25 cellular contexts compared by ENCODE assay signal in genomic region chr12:113285679-113286645, GRCh38. TPM values are rescaled to one million over a fixed set of nuclear protein-coding genes. Genes with fewer than 3 reads are reported as not detected.
A peak's percentile ranks its signal among the peaks of the same experiment; 100 is the strongest.
DNase-seq lines count a peak whose midpoint lies in the region; ATAC-seq, FAIRE-seq and TF ChIP-seq lines count a peak whose summit lies in the region.
"Had no signal": no experiment of that assay in that cellular context is flagged by ENCODE, and none has a peak within 500 bp of the region (broad histone marks: within the 10 kb centered on the region; RNA-seq: fewer than 3 reads in every experiment).

No MANE protein-coding gene starts in this region.

- intact Hi-C loops in Calu3 (cut with micrococcal nuclease; ENCODE audit: unreplicated experiment), result no loop called here
- intact Hi-C loops in CD14-positive monocyte (cut with micrococcal nuclease), result no loop called here

- peak overlapping the region in 6 of 11 experiments; percentile 0 to 25 (median 12); a peak in 7 of 22 replicates for H3K4me2 ChIP-seq in BLaER1 treated with 17β-estradiol and CSF1 and Interleukin-3, amounts not matched to agents 10 nM and 100 nM
- no peak overlapping the region for H3K4me2 ChIP-seq in neural progenitor cell

- H3K9ac ChIP-seq in BLaER1 treated with 17β-estradiol and CSF1 and Interleukin-3, amounts not matched to agents 10 nM and 100 nM, result no peak overlapping the region
- H3K9ac ChIP-seq in neural progenitor cell, result no peak overlapping the region

- H3K4me1 ChIP-seq in BLaER1 treated with 17β-estradiol and CSF1 and Interleukin-3, amounts not matched to agents 10 nM and 100 nM, result peaks cover 0 to 8% (median 0%) of the 10 kb centered on the region in 10 experiments; a peak in 3 of 20 replicates
- H3K4me1 ChIP-seq in gastroesophageal sphincter, result no peaks in the 10 kb centered on the region
- no peaks in the 10 kb centered on the region for H3K4me1 ChIP-seq in neural progenitor cell
- H3K4me1 ChIP-seq: pancreas, sigmoid colon, stomach, transverse colon had no signal

- H3K27me3 ChIP-seq in BLaER1 treated with 17β-estradiol and CSF1 and Interleukin-3, amounts not matched to agents 10 nM and 100 nM, result peaks cover 0 to 6% (median 0%) of the 10 kb centered on the region in 11 experiments; a peak in 1 of 22 replicates
- H3K27me3 ChIP-seq in gastroesophageal sphincter, result no peaks in the 10 kb centered on the region
- no peaks in the 10 kb centered on the region for H3K27me3 ChIP-seq in neural progenitor cell
- H3K27me3 ChIP-seq in WERI-Rb-1 (ENCODE audit: insufficient read depth, low read depth, severe bottlenecking), result no peaks in the 10 kb centered on the region
- H3K27me3 ChIP-seq: cardiac muscle cell, MG63, pancreas, sigmoid colon, stomach, transverse colon had no signal

- H3K4me3 Mint-ChIP-seq in Calu3 (ENCODE audit: low read depth, unreplicated experiment) (no peak overlapping the region), neural progenitor cell (no peak overlapping the region), CD14-positive monocyte (no peak overlapping the region)
- H3K4me3 Mint-ChIP-seq: activated CD4-positive, alpha-beta memory T cell treated with anti-CD3 and anti-CD28 coated beads, Interleukin-2, amount 10 ng/mL, durations not matched to agents 7 days and 5 days; naive B cell had no signal

- ATAC-seq in gastroesophageal sphincter, result peak; percentile 27
- ATAC-seq in GM21576 (IDR thresholded peaks at IDR 0.05; ENCODE audit: unreplicated experiment), result no peak
- ATAC-seq: K562, pancreas had no signal

- H3K27me3 Mint-ChIP-seq in Calu3 (ENCODE audit: unreplicated experiment) (no peaks in the 10 kb centered on the region), neural progenitor cell (ENCODE audit: insufficient read depth, low read depth) (peaks cover 2% of the 10 kb centered on the region), CD14-positive monocyte (ENCODE audit: low read depth in 3 of 3) (peaks cover 0 to 2% (median 0%) of the 10 kb centered on the region in 3 donors)
- H3K27me3 Mint-ChIP-seq: activated CD4-positive, alpha-beta memory T cell treated with anti-CD3 and anti-CD28 coated beads, Interleukin-2, amount 10 ng/mL, durations not matched to agents 7 days and 5 days; naive B cell had no signal

- H3K36me3 Mint-ChIP-seq in Calu3 (ENCODE audit: insufficient read depth, unreplicated experiment), result peaks cover 26% of the 10 kb centered on the region
- peaks cover 5% of the 10 kb centered on the region for H3K36me3 Mint-ChIP-seq in neural progenitor cell
- peaks cover 72 to 99% of the 10 kb centered on the region in 2 donors for H3K36me3 Mint-ChIP-seq in CD14-positive monocyte

- CTCF ChIA-PET in Calu3 (lab: Charles Lee), result no interaction called here

- no peaks in the 10 kb centered on the region for H3F3A ChIP-seq in neural progenitor cell (ENCODE audit: low read depth)

- H3K27ac Mint-ChIP-seq in Calu3 (ENCODE audit: unreplicated experiment), result peak overlapping the region; percentile 34
- H3K27ac Mint-ChIP-seq in neural progenitor cell, result peak overlapping the region; percentile 2
- peak overlapping the region in 2 of 7 donors; percentile 37 to 74 for H3K27ac Mint-ChIP-seq in CD14-positive monocyte
- H3K27ac Mint-ChIP-seq: activated CD4-positive, alpha-beta memory T cell treated with anti-CD3 and anti-CD28 coated beads, Interleukin-2, amount 10 ng/mL, durations not matched to agents 7 days and 5 days had no signal

- H2AFZ ChIP-seq in neural progenitor cell (replicated peaks), result no peak overlapping the region

- H3K27ac ChIP-seq in BLaER1 treated with 17β-estradiol and CSF1 and Interleukin-3, amounts not matched to agents 10 nM and 100 nM, result no peak overlapping the region
- H3K27ac ChIP-seq in gastroesophageal sphincter (no peak overlapping the region), neural progenitor cell (no peak overlapping the region), WERI-Rb-1 (no peak overlapping the region)
- H3K27ac ChIP-seq: cardiac muscle cell, pancreas, sigmoid colon, stomach, transverse colon had no signal

- WGBS in gastroesophageal sphincter (ENCODE audit: low coverage in 1 of 2), 2 donors, result 84 to 88% methylated on average over 2 to 6 of the region's 23 CpGs

- no peak for DNase-seq in Calu3
- no peak for DNase-seq in neural progenitor cell (ENCODE audit: low spot score)
- DNase-seq in WERI-Rb-1, result no peak
- DNase-seq in CD14-positive monocyte (ENCODE audit: low spot score), result no peak
- no peak for DNase-seq in urothelium cell line (ENCODE audit: low spot score)
- DNase-seq: activated CD4-positive, alpha-beta memory T cell treated with anti-CD3 and anti-CD28 coated beads, Interleukin-2, amount 10 ng/mL, durations not matched to agents 7 days and 5 days; activated gamma-delta T cell treated with Interleukin-2 at 50 U/mL for 16 hours; amygdala; cortex of kidney; DMS79; glutamatergic neuron; left cardiac atrium; MG63; naive B cell; NCI-H2081 treated with DMSO at 0.1 percent for 48 hours; NCI-H82; pancreas; sigmoid colon; stomach; transverse colon had no signal

- H3K79me2 ChIP-seq in neural progenitor cell (ENCODE audit: low read depth), result no peaks in the 10 kb centered on the region

- TF ChIP-seq POLR2A in gastroesophageal sphincter (IDR thresholded peaks at IDR 0.05), result no peak

- H3K36me3 ChIP-seq in BLaER1 treated with 17β-estradiol and CSF1 and Interleukin-3, amounts not matched to agents 10 nM and 100 nM, result peaks cover 0 to 98% (median 0%) of the 10 kb centered on the region in 11 experiments; a peak in 7 of 22 replicates
- H3K36me3 ChIP-seq in gastroesophageal sphincter (peaks cover 0 to 100% of the 10 kb centered on the region in 2 donors), neural progenitor cell (no peaks in the 10 kb centered on the region), WERI-Rb-1 (no peaks in the 10 kb centered on the region; the same call in 1 of the 2 replicates)
- H3K36me3 ChIP-seq: cardiac muscle cell, MG63 had no signal

- no peak for TF ChIP-seq EP300 in gastroesophageal sphincter (IDR thresholded peaks at IDR 0.05)

- H3K4me3 ChIP-seq in BLaER1 treated with 17β-estradiol and CSF1 and Interleukin-3, amounts not matched to agents 10 nM and 100 nM, result no peak overlapping the region
- H3K4me3 ChIP-seq in gastroesophageal sphincter (no peak overlapping the region), neural progenitor cell (no peak overlapping the region), WERI-Rb-1 (ENCODE audit: low read depth, low read length) (no peak overlapping the region)
- H3K4me3 ChIP-seq: cardiac muscle cell, K562, MG63, pancreas, sigmoid colon, stomach, transverse colon had no signal

- no peak for TF ChIP-seq CTCF in Calu3 (IDR thresholded peaks at IDR 0.05; ENCODE audit: unreplicated experiment)
- TF ChIP-seq CTCF in gastroesophageal sphincter (IDR thresholded peaks at IDR 0.05), result no peak
- TF ChIP-seq CTCF in neural progenitor cell (IDR thresholded peaks at IDR 0.05), result no peak
- TF ChIP-seq CTCF in WERI-Rb-1 (IDR thresholded peaks at IDR 0.05; ENCODE audit: low read depth, low read length), result no peak
- TF ChIP-seq CTCF in CD14-positive monocyte (IDR thresholded peaks at IDR 0.05), result no peak

- H3K9me3 Mint-ChIP-seq in Calu3 (ENCODE audit: low read depth, unreplicated experiment), result no peaks in the 10 kb centered on the region
- H3K9me3 Mint-ChIP-seq in neural progenitor cell, result no peaks in the 10 kb centered on the region
- H3K9me3 Mint-ChIP-seq in CD14-positive monocyte, result no peaks in the 10 kb centered on the region
- H3K9me3 Mint-ChIP-seq: activated CD4-positive, alpha-beta memory T cell treated with anti-CD3 and anti-CD28 coated beads, Interleukin-2, amount 10 ng/mL, durations not matched to agents 7 days and 5 days; naive B cell had no signal

- H4K20me1 ChIP-seq in BLaER1 treated with 17β-estradiol and CSF1 and Interleukin-3, amounts not matched to agents 10 nM and 100 nM, result peaks cover 0 to 82% (median 6%) of the 10 kb centered on the region in 11 experiments; a peak in 11 of 22 replicates
- no peaks in the 10 kb centered on the region for H4K20me1 ChIP-seq in neural progenitor cell (ENCODE audit: low read depth)

- H3K4me1 Mint-ChIP-seq in Calu3 (ENCODE audit: low read depth, unreplicated experiment) (no peaks in the 10 kb centered on the region), neural progenitor cell (peaks cover 13% of the 10 kb centered on the region), CD14-positive monocyte (no peaks in the 10 kb centered on the region)
- H3K4me1 Mint-ChIP-seq: activated CD4-positive, alpha-beta memory T cell treated with anti-CD3 and anti-CD28 coated beads, Interleukin-2, amount 10 ng/mL, durations not matched to agents 7 days and 5 days had no signal

- no TSS peak for BruUV-seq in Calu3 (replicated peaks; lab: Mats Ljungman, UMichigan)

- H3K9me3 ChIP-seq in BLaER1 treated with 17β-estradiol and CSF1 and Interleukin-3, amounts not matched to agents 10 nM and 100 nM (replicated peaks in 1 of 11), result no peaks in the 10 kb centered on the region
- H3K9me3 ChIP-seq in gastroesophageal sphincter (no peaks in the 10 kb centered on the region), neural progenitor cell (ENCODE audit: low read depth) (no peaks in the 10 kb centered on the region), WERI-Rb-1 (ENCODE audit: severe bottlenecking) (no peaks in the 10 kb centered on the region)
- H3K9me3 ChIP-seq: MG63, pancreas, sigmoid colon, stomach, transverse colon had no signal

- no peak for FAIRE-seq in urothelium cell line (lab: Jason Lieb, UNC)
- FAIRE-seq: K562, pancreas had no signal

RNA-seq across cellular contexts. Expression of gene SLC8B1, which starts 48.9 kb away (rescaled TPM):
- total RNA-seq in Calu3 (2022) (22.8 and 23.8 TPM in 2 replicates), gastroesophageal sphincter (10 to 100 TPM; 20.9 to 44.2 (median 29.8) TPM), neural progenitor cell (ENCODE audit: low replicate concordance) (3.0 and 7.5 TPM in 2 replicates)
- 10 to 100 TPM; 21.6 to 32.4 TPM for polyA plus RNA-seq in CD14-positive monocyte
